ENCODE assay signal across 1 cellular context in the genomic region with DNA sequence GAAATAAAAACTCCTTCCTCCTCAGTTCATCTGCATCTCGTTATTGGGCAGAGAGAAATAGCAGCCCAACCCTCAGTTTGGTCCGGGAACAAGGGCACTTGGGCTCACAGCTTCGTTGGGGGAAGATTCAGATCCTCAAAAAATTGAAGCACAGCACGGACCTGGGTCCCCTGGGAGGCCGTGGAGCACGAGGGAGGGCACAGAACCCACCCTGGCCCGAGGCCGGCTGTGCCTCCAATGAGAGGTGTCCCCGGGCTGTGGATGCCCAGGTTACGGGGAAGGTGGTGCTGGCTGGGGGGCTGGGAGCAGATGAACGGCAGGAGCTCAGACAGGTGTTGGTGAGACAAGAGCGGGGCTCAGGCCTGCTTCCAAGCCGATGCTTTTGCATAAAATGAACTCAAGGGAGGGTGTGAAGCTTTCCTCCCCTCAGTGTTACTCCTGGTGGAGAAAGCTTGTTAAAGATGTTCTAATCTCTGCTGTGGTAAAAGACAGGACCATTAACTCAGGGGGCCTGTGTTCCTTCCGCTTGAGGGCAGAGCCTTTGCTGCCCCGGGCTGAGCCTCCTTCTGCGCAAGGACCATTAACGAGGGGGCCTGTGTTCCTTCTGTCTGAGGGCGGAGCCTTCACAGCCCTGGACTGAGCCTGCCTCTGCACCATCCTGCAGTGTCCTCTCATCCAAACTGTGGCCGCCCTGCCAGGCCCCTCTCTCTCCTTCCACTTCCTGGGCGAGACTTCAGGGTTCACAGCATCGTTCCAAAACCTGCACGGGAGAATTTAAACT.
TF ChIP-seq lines count a peak whose summit lies in the region.

No MANE protein-coding gene starts in this region.

TF ChIP-seq in A549, 52 proteins besides CTCF, POLR2A, EP300 and RAD21 (continued from another document):
- TF ChIP-seq, protein P1, sequence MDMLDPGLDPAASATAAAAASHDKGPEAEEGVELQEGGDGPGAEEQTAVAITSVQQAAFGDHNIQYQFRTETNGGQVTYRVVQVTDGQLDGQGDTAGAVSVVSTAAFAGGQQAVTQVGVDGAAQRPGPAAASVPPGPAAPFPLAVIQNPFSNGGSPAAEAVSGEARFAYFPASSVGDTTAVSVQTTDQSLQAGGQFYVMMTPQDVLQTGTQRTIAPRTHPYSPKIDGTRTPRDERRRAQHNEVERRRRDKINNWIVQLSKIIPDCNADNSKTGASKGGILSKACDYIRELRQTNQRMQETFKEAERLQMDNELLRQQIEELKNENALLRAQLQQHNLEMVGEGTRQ (IDR thresholded peaks at IDR 0.05): no peak
- TF ChIP-seq REST (IDR thresholded peaks at IDR 0.05): no peak
- TF ChIP-seq HOXB5 (CRISPR knock-in tag; IDR thresholded peaks at IDR 0.05): no peak
- TF ChIP-seq RNF2 (IDR thresholded peaks at IDR 0.05; ENCODE audit: borderline replicate concordance, low read depth): no peak
- no peak for TF ChIP-seq EHF (CRISPR knock-in tag; IDR thresholded peaks at IDR 0.05)
- no peak for TF ChIP-seq CHD4 (IDR thresholded peaks at IDR 0.05; ENCODE audit: borderline replicate concordance)
- TF ChIP-seq SREBF2 (IDR thresholded peaks at IDR 0.05): no peak
